ENCODE assay signal across 12 cellular contexts in the genomic region with DNA sequence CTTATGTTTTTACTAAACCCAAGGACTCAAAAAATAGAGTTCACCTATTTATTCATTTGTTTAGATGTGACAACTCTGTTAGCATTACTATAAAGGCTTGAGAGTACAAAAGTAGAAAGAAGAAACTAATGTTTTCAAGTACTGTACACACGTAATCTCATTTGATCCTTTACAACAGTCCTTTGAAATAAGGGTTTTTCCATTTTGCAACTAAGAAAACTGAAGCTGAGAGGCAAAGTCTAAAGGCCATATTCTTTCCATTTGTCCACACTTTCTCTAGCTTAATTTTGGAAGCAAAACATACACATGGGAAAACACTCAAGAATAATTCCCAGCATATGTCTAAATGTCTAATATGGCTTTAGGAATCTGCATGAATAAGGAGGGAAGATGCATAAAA. TPM values are rescaled to one million over a fixed set of nuclear protein-coding genes. Genes with fewer than 3 reads are reported as not detected.
"Had no signal": no experiment of that assay in that cellular context is flagged by ENCODE, and none has a peak within 500 bp of the region (broad histone marks: within the 10 kb centered on the region; RNA-seq: fewer than 3 reads in every experiment).

No MANE protein-coding gene starts in this region.

- H3K9me3 ChIP-seq: HAP-1 had no signal

- FAIRE-seq: H1, H54 had no signal

- H3K4me3 ChIP-seq: GM23248, GM23338, HAP-1 had no signal

- H3K4me3 Mint-ChIP-seq: GM23338, H9, HFFc6 had no signal

- H3K36me3 ChIP-seq: HAP-1 had no signal

- H3K27ac Mint-ChIP-seq: GM23338, H9, HFFc6 had no signal

- H3K27ac ChIP-seq: GM23248 had no signal

- H3K9me3 Mint-ChIP-seq: GM23338, H9, HFFc6 had no signal

- DNase-seq: GM23248, GOT3, H7, H9, HCEC 1CT, HFFc6 had no signal

- H3K4me2 ChIP-seq: GM23338 had no signal

- ATAC-seq: GM23338, HCT116 had no signal

- H3K9ac ChIP-seq: GM23248 had no signal

- H2AFZ ChIP-seq: GM23248, GM23338 had no signal

RNA-seq across cellular contexts. Expression of a gene that starts 34.1 kb away (rescaled TPM):
- total RNA-seq: GM23248, H4, H7, H9, HFFc6 had no signal
- polyA plus RNA-seq: GM23248 had no signal
